1 cellular context compared by ENCODE assay signal in genomic region chr4:94669672-94670664, GRCh38.
TF ChIP-seq lines count a peak whose summit lies in the region.

No MANE protein-coding gene starts in this region.

TF ChIP-seq in A549, 52 proteins besides CTCF, POLR2A, EP300 and RAD21 (continued from another document):
- TF ChIP-seq, protein P1, sequence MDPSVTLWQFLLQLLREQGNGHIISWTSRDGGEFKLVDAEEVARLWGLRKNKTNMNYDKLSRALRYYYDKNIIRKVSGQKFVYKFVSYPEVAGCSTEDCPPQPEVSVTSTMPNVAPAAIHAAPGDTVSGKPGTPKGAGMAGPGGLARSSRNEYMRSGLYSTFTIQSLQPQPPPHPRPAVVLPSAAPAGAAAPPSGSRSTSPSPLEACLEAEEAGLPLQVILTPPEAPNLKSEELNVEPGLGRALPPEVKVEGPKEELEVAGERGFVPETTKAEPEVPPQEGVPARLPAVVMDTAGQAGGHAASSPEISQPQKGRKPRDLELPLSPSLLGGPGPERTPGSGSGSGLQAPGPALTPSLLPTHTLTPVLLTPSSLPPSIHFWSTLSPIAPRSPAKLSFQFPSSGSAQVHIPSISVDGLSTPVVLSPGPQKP (IDR thresholded peaks at IDR 0.05; ENCODE audit: low read depth, low read length), result no peak
- TF ChIP-seq CEBPB (IDR thresholded peaks at IDR 0.05) (peak; percentile 81 to 90), KDM1A (IDR thresholded peaks at IDR 0.05; ENCODE audit: low read depth) (no peak), PBX3 (IDR thresholded peaks at IDR 0.05) (0 out of 2 replicates have a peak, but pooled peaks have one; percentile 49), PHF8 (IDR thresholded peaks at IDR 0.05; ENCODE audit: borderline replicate concordance, low read depth) (no peak), EHMT2 (IDR thresholded peaks at IDR 0.05; ENCODE audit: low read depth) (no peak), CBX8 (IDR thresholded peaks at IDR 0.05) (no peak), RCOR1 (IDR thresholded peaks at IDR 0.05; ENCODE audit: low read depth, low read length) (no peak), CHD4 (IDR thresholded peaks at IDR 0.05; ENCODE audit: borderline replicate concordance) (no peak), RFX5 (IDR thresholded peaks at IDR 0.05) (no peak), ESRRA (IDR thresholded peaks at IDR 0.05; ENCODE audit: borderline replicate concordance, low read length) (no peak), KDM5A (IDR thresholded peaks at IDR 0.05) (no peak), TP53 (CRISPR knock-in tag; IDR thresholded peaks at IDR 0.05) (no peak), BCL3 (IDR thresholded peaks at IDR 0.05) (peak; percentile 87), MYC (IDR thresholded peaks at IDR 0.05; ENCODE audit: borderline replicate concordance, low read length) (no peak), USF2 (IDR thresholded peaks at IDR 0.05) (no peak), JUN (IDR thresholded peaks at IDR 0.05) (0 out of 5 replicates have a peak, but pooled peaks of 1 of the 2 experiments have one; percentile 73), NR3C1 (IDR thresholded peaks at IDR 0.05) (no peak), FOSB (CRISPR knock-in tag; IDR thresholded peaks at IDR 0.05) (no peak), FOXS1 (CRISPR knock-in tag; IDR thresholded peaks at IDR 0.05) (peak; percentile 90; the same call in 1 of the 2 replicates), HOXB13 (CRISPR knock-in tag; IDR thresholded peaks at IDR 0.05; ENCODE audit: low read depth) (peak; percentile 56; the same call in 1 of the 2 replicates), JUNB (IDR thresholded peaks at IDR 0.05) (peak; percentile 66), CHD2 (IDR thresholded peaks at IDR 0.05; ENCODE audit: low read length, partially characterized antibody) (no peak), HOXA7 (CRISPR knock-in tag; IDR thresholded peaks at IDR 0.05) (no peak; the same call in none of the 2 replicates), BHLHE40 (IDR thresholded peaks at IDR 0.05; ENCODE audit: low read depth, low read length) (no peak), GATA3 (IDR thresholded peaks at IDR 0.05; ENCODE audit: borderline replicate concordance) (peak; percentile 93), NPAS2 (CRISPR knock-in tag; IDR thresholded peaks at IDR 0.05; ENCODE audit: borderline replicate concordance) (no peak), FOSL2 (IDR thresholded peaks at IDR 0.05) (no peak), FOSL2 (CRISPR knock-in tag; IDR thresholded peaks at IDR 0.05) (peak; percentile 61; the same call in 1 of the 2 replicates), MAFK (IDR thresholded peaks at IDR 0.05; ENCODE audit: partially characterized antibody) (peak; percentile 55), HDAC2 (IDR thresholded peaks at IDR 0.05) (no peak), SREBF2 (IDR thresholded peaks at IDR 0.05) (no peak)
- TF ChIP-seq, protein P2, sequence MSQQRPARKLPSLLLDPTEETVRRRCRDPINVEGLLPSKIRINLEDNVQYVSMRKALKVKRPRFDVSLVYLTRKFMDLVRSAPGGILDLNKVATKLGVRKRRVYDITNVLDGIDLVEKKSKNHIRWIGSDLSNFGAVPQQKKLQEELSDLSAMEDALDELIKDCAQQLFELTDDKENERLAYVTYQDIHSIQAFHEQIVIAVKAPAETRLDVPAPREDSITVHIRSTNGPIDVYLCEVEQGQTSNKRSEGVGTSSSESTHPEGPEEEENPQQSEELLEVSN (IDR thresholded peaks at IDR 0.05; ENCODE audit: borderline replicate concordance, low read depth), result no peak
- TF ChIP-seq, protein P3, sequence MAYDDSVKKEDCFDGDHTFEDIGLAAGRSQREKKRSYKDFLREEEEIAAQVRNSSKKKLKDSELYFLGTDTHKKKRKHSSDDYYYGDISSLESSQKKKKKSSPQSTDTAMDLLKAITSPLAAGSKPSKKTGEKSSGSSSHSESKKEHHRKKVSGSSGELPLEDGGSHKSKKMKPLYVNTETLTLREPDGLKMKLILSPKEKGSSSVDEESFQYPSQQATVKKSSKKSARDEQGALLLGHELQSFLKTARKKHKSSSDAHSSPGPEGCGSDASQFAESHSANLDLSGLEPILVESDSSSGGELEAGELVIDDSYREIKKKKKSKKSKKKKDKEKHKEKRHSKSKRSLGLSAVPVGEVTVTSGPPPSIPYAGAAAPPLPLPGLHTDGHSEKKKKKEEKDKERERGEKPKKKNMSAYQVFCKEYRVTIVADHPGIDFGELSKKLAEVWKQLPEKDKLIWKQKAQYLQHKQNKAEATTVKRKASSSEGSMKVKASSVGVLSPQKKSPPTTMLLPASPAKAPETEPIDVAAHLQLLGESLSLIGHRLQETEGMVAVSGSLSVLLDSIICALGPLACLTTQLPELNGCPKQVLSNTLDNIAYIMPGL (CRISPR knock-in tag; IDR thresholded peaks at IDR 0.05; ENCODE audit: borderline replicate concordance), result peak; percentile 39; the same call in 1 of the 2 replicates
- TF ChIP-seq, protein P4, sequence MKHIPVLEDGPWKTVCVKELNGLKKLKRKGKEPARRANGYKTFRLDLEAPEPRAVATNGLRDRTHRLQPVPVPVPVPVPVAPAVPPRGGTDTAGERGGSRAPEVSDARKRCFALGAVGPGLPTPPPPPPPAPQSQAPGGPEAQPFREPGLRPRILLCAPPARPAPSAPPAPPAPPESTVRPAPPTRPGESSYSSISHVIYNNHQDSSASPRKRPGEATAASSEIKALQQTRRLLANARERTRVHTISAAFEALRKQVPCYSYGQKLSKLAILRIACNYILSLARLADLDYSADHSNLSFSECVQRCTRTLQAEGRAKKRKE (CRISPR knock-in tag; IDR thresholded peaks at IDR 0.05; ENCODE audit: low read depth), result no peak
- TF ChIP-seq, protein P5, sequence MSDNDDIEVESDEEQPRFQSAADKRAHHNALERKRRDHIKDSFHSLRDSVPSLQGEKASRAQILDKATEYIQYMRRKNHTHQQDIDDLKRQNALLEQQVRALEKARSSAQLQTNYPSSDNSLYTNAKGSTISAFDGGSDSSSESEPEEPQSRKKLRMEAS (IDR thresholded peaks at IDR 0.05), result 0 out of 2 replicates have a peak, but pooled peaks have one; percentile 14
TF ChIP-seq in A549: peak in this region for 17.
